In genomic region chr2:65437392-65438135, GRCh38 we compare ENCODE assay signal across 1 cellular context.
A peak's percentile ranks its signal among the peaks of the same experiment; 100 is the strongest.
TF ChIP-seq lines count a peak whose summit lies in the region.

No MANE protein-coding gene starts in this region.

TF ChIP-seq in HepG2, 621 proteins besides CTCF, POLR2A, EP300 and RAD21 (continued from another document and continues in another):
- TF ChIP-seq ZXDC (CRISPR knock-in tag; IDR thresholded peaks at IDR 0.05) = no peak
- TF ChIP-seq SP4 (CRISPR knock-in tag; IDR thresholded peaks at IDR 0.05) = 0 out of 2 replicates have a peak, but pooled peaks have one; percentile 28
- no peak for TF ChIP-seq ZMYM4 (CRISPR knock-in tag; IDR thresholded peaks at IDR 0.05)
- TF ChIP-seq NFIC (IDR thresholded peaks at IDR 0.05; ENCODE audit: low read length) = no peak
- 0 out of 2 replicates have a peak, but pooled peaks have one; percentile 9 for TF ChIP-seq ARID3A (IDR thresholded peaks at IDR 0.05; ENCODE audit: low read depth, low read length)
- TF ChIP-seq RFX5 (IDR thresholded peaks at IDR 0.05; ENCODE audit: low read depth, low read length) = no peak
- no peak for TF ChIP-seq HDAC2 (CRISPR knock-in tag; IDR thresholded peaks at IDR 0.05)
- TF ChIP-seq ZNF629 (CRISPR knock-in tag; conservative IDR thresholded peaks at IDR 0.05) = peak; percentile 85
- TF ChIP-seq JARID2 (CRISPR knock-in tag; IDR thresholded peaks at IDR 0.05; ENCODE audit: insufficient replicate concordance) = no peak
- peak; percentile 9; the same call in 1 of the 2 replicates for TF ChIP-seq SOX13 (IDR thresholded peaks at IDR 0.05)
- TF ChIP-seq SOX13 (CRISPR knock-in tag; conservative IDR thresholded peaks at IDR 0.05 in 1 of 2, IDR thresholded peaks at IDR 0.05 in 1 of 2) = no peak
- TF ChIP-seq BORCS8-MEF2B (CRISPR knock-in tag; IDR thresholded peaks at IDR 0.05) = peak; percentile 11; the same call in 1 of the 2 replicates
- 0 out of 2 replicates have a peak, but pooled peaks have one; percentile 19 for TF ChIP-seq BCL6 (CRISPR knock-in tag; IDR thresholded peaks at IDR 0.05)
- no peak for TF ChIP-seq ZBTB39 (CRISPR knock-in tag; IDR thresholded peaks at IDR 0.05)
- TF ChIP-seq STAG1 (CRISPR knock-in tag; IDR thresholded peaks at IDR 0.05) = no peak
- no peak for TF ChIP-seq NFKBIZ (CRISPR knock-in tag; IDR thresholded peaks at IDR 0.05)
- TF ChIP-seq ZNF276 (CRISPR knock-in tag; IDR thresholded peaks at IDR 0.05; ENCODE audit: low read depth) = no peak
- no peak for TF ChIP-seq ZNF713 (CRISPR knock-in tag; IDR thresholded peaks at IDR 0.05)
- no peak for TF ChIP-seq ZNF20 (CRISPR knock-in tag; IDR thresholded peaks at IDR 0.05)
- no peak for TF ChIP-seq POLR2AphosphoS5 (IDR thresholded peaks at IDR 0.05; ENCODE audit: low read depth, low read length)
- peak; percentile 27; the same call in 1 of the 2 replicates for TF ChIP-seq THRA (CRISPR knock-in tag; IDR thresholded peaks at IDR 0.05; ENCODE audit: borderline replicate concordance)
- no peak for TF ChIP-seq SMARCE1 (IDR thresholded peaks at IDR 0.05; ENCODE audit: borderline replicate concordance)
- TF ChIP-seq THAP7 (CRISPR knock-in tag; IDR thresholded peaks at IDR 0.05) = 0 out of 2 replicates have a peak, but pooled peaks have one; percentile 54
- TF ChIP-seq ZNF382 (CRISPR knock-in tag; IDR thresholded peaks at IDR 0.05; ENCODE audit: borderline replicate concordance) = no peak
- TF ChIP-seq POLR2AphosphoS2 (IDR thresholded peaks at IDR 0.05; ENCODE audit: low read depth, low read length) = 0 out of 2 replicates have a peak, but pooled peaks have one; percentile 46
- 0 out of 2 replicates have a peak, but pooled peaks have one; percentile 2 for TF ChIP-seq HNF1B (CRISPR knock-in tag; IDR thresholded peaks at IDR 0.05)
- no peak for TF ChIP-seq GFI1 (CRISPR knock-in tag; IDR thresholded peaks at IDR 0.05; ENCODE audit: borderline replicate concordance)
- TF ChIP-seq FLYWCH1 (CRISPR knock-in tag; IDR thresholded peaks at IDR 0.05) = 0 out of 2 replicates have a peak, but pooled peaks have one; percentile 21
- peak; percentile 13; the same call in 1 of the 2 replicates for TF ChIP-seq MEIS1 (CRISPR knock-in tag; IDR thresholded peaks at IDR 0.05; ENCODE audit: borderline replicate concordance)
- peak; percentile 9 to 52; a peak in 2 of 4 replicates for TF ChIP-seq NR2F1 (CRISPR knock-in tag; IDR thresholded peaks at IDR 0.05)
- no peak for TF ChIP-seq ZNF333 (CRISPR knock-in tag; IDR thresholded peaks at IDR 0.05; ENCODE audit: borderline replicate concordance)
- TF ChIP-seq ISX (CRISPR knock-in tag; conservative IDR thresholded peaks at IDR 0.05) = no peak
- TF ChIP-seq ZNF234 (CRISPR knock-in tag; conservative IDR thresholded peaks at IDR 0.05) = no peak
- 0 out of 2 replicates have a peak, but pooled peaks have one; percentile 19 for TF ChIP-seq AFF4 (CRISPR knock-in tag; IDR thresholded peaks at IDR 0.05)
- TF ChIP-seq HNF4A (CRISPR knock-in tag; IDR thresholded peaks at IDR 0.05) = peak; percentile 56
- no peak for TF ChIP-seq ZNF883 (CRISPR knock-in tag; IDR thresholded peaks at IDR 0.05; ENCODE audit: not compliant biosample characterization)
- TF ChIP-seq ZFP90 (CRISPR knock-in tag; IDR thresholded peaks at IDR 0.05; ENCODE audit: borderline replicate concordance) = peak; percentile 66; the same call in 1 of the 2 replicates
- TF ChIP-seq ZNF576 (CRISPR knock-in tag; IDR thresholded peaks at IDR 0.05) = no peak
- TF ChIP-seq NR2F6 (IDR thresholded peaks at IDR 0.05) = peak; percentile 60
- peak; percentile 66 for TF ChIP-seq NR2F6 (CRISPR knock-in tag; IDR thresholded peaks at IDR 0.05)
- no peak for TF ChIP-seq ZNF430 (CRISPR knock-in tag; IDR thresholded peaks at IDR 0.05)
- no peak for TF ChIP-seq RNF2 (conservative IDR thresholded peaks at IDR 0.05; ENCODE audit: low read depth)
- TF ChIP-seq ZFP36L1 (CRISPR knock-in tag; IDR thresholded peaks at IDR 0.05) = 0 out of 2 replicates have a peak, but pooled peaks have one; percentile 43
- TF ChIP-seq ZKSCAN5 (CRISPR knock-in tag; IDR thresholded peaks at IDR 0.05) = no peak
- 0 out of 2 replicates have a peak, but pooled peaks have one; percentile 37 for TF ChIP-seq ZNF790 (CRISPR knock-in tag; IDR thresholded peaks at IDR 0.05; ENCODE audit: borderline replicate concordance)
- 0 out of 2 replicates have a peak, but pooled peaks have one; percentile 2 for TF ChIP-seq GABPB1 (CRISPR knock-in tag; IDR thresholded peaks at IDR 0.05)
- TF ChIP-seq MAX (IDR thresholded peaks at IDR 0.05) = no peak
- no peak for TF ChIP-seq RBM22 (optimal IDR thresholded peaks at IDR 0.05; ENCODE audit: low read length)
- peak; percentile 38; the same call in 1 of the 2 replicates for TF ChIP-seq ZNF546 (CRISPR knock-in tag; conservative IDR thresholded peaks at IDR 0.05)
